Comparison of ENCODE assay signal across 19 cellular contexts in the genomic region with DNA sequence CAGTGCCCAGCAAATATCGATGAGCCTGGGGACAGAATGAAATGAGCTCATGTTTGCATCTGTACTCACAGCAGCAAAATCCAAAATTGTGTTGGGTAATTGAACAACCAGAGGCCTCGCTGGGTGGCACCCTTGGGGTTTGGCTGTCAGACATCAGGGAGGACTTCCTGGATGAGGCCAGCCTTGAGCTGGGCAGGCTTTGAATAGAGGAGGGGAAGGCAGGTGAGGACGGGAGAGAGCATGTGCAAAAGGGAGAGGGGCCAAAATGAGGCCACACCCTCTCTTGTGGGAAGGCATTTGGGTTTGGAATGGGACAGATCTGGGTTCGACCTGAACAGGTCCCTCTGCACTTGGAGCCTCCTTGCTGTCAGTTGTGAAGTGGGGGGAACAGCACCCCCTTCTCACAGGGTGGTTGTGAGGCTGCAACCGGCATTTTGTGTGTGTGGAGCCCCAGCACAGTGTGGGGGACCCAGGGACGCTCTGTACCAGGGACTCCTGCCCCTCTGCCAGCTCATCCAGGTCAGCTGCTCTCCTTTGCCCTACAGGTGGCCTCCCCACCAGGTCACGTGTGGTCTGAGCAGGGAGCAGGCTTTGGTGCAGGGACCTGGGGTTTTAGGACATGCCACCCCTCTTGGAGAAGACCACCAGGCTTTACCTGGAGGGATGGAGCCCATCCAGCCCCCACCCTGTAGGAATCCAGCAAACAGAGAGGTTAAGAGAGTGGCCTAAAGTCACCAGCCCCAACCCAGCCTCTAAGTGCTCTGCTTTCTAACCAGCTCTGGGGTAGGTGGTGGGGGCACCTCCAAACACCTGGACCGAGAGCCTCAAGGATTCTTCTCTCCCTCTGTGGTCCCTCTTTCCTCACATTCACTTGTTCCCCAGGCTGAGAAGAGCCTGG.
"Had no signal": no experiment of that assay in that cellular context is flagged by ENCODE, and none has a peak within 500 bp of the region (broad histone marks: within the 10 kb centered on the region; RNA-seq: fewer than 3 reads in every experiment).

No MANE protein-coding gene starts in this region.

- H3K9me3 ChIP-seq: adrenal gland, lower lobe of right lung, pancreas, sigmoid colon, SK-N-SH, thoracic aorta, upper lobe of right lung had no signal

- H3K36me3 ChIP-seq: adrenal gland, breast epithelium, lower lobe of right lung, pancreas, sigmoid colon, thoracic aorta, upper lobe of right lung had no signal

- H3K9me3 Mint-ChIP-seq: activated naive CD4-positive, alpha-beta T cell treated with anti-CD3 and anti-CD28 coated beads, Interleukin-2, amount 50 U/mL, for 72 hours; activated T-helper 1 cell treated with anti-CD3 and anti-CD28 coated beads, Interleukin-12 subunit alpha, Interleukin-12 subunit beta, Interleukin-2, Interleukin-4 antibody, amounts not matched to agents 30 ng/mL and 10 ng/mL and 1 ng/mL, durations not matched to agents 14 hours and 24 hours and 36 hours; effector memory CD8-positive, alpha-beta T cell; T-cell had no signal

- H3K27me3 ChIP-seq: adrenal gland, hepatocyte, pancreas had no signal

- H3K27ac Mint-ChIP-seq: activated naive CD4-positive, alpha-beta T cell treated with anti-CD3 and anti-CD28 coated beads, Interleukin-2, amount 50 U/mL, for 72 hours; activated T-helper 1 cell treated with anti-CD3 and anti-CD28 coated beads, Interleukin-12 subunit alpha, Interleukin-12 subunit beta, Interleukin-2, Interleukin-4 antibody, amounts not matched to agents 30 ng/mL and 10 ng/mL and 1 ng/mL, durations not matched to agents 14 hours and 24 hours and 36 hours; effector memory CD8-positive, alpha-beta T cell; naive B cell; stimulated activated naive B cell treated with anti-CD40 and anti-IgM and Interleukin-4, amounts not matched to agents 10 μg/mL and 1 μg/mL and 100 μg/mL, for 72 hours; T-cell had no signal

- H3K27ac ChIP-seq: adrenal gland, breast epithelium, hepatocyte, lower lobe of right lung, pancreas, sigmoid colon, thoracic aorta, upper lobe of right lung had no signal

- DNase-seq: activated gamma-delta T cell treated with Interleukin-2 at 50 U/mL for 16 hours; dermis blood vessel endothelial cell; effector memory CD8-positive, alpha-beta T cell; left cardiac atrium; lower lobe of right lung; naive B cell; pancreas; sigmoid colon; SK-N-SH; stimulated activated CD4-positive, alpha-beta T cell treated with anti-CD3 and anti-CD28 coated beads, Interleukin-4, amount 100 ng/mL, for 24 hours; stimulated activated naive B cell treated with anti-CD40 and anti-IgM and Interleukin-4, amounts not matched to agents 10 μg/mL and 1 μg/mL and 100 μg/mL, for 72 hours; T-cell; upper lobe of right lung had no signal

- H3K36me3 Mint-ChIP-seq: activated naive CD4-positive, alpha-beta T cell treated with anti-CD3 and anti-CD28 coated beads, Interleukin-2, amount 50 U/mL, for 72 hours; naive B cell; stimulated activated naive B cell treated with anti-CD40 and anti-IgM and Interleukin-4, amounts not matched to agents 10 μg/mL and 1 μg/mL and 100 μg/mL, for 72 hours; T-cell had no signal

- H3K4me3 Mint-ChIP-seq: activated T-helper 1 cell treated with anti-CD3 and anti-CD28 coated beads, Interleukin-12 subunit alpha, Interleukin-12 subunit beta, Interleukin-2, Interleukin-4 antibody, amounts not matched to agents 30 ng/mL and 10 ng/mL and 1 ng/mL, durations not matched to agents 14 hours and 24 hours and 36 hours; effector memory CD8-positive, alpha-beta T cell; naive B cell; stimulated activated naive B cell treated with anti-CD40 and anti-IgM and Interleukin-4, amounts not matched to agents 10 μg/mL and 1 μg/mL and 100 μg/mL, for 72 hours; T-cell had no signal

- H3K4me1 ChIP-seq: adrenal gland, breast epithelium, lower lobe of right lung, pancreas, sigmoid colon, upper lobe of right lung had no signal

- H3K4me1 Mint-ChIP-seq: naive B cell; stimulated activated naive B cell treated with anti-CD40 and anti-IgM and Interleukin-4, amounts not matched to agents 10 μg/mL and 1 μg/mL and 100 μg/mL, for 72 hours; T-cell had no signal

- H3K4me3 ChIP-seq: adrenal gland, breast epithelium, hepatocyte, lower lobe of right lung, pancreas, sigmoid colon, thoracic aorta, upper lobe of right lung had no signal

- ATAC-seq: activated naive CD4-positive, alpha-beta T cell treated with anti-CD3 and anti-CD28 coated beads, Interleukin-2, amount 50 U/mL, for 72 hours; effector memory CD8-positive, alpha-beta T cell; left cardiac atrium; lower lobe of right lung; stimulated activated naive B cell treated with anti-CD40 and anti-IgM and Interleukin-4, amounts not matched to agents 10 μg/mL and 1 μg/mL and 100 μg/mL, for 72 hours; T-cell; upper lobe of right lung had no signal
